In genomic region chr1:12376236-12377064, GRCh38 we compare ENCODE assay signal across 15 cellular contexts.
DNase-seq lines count a peak whose midpoint lies in the region; ATAC-seq and TF ChIP-seq lines count a peak whose summit lies in the region.
"Had no signal": no experiment of that assay in that cellular context is flagged by ENCODE, and none has a peak within 500 bp of the region (broad histone marks: within the 10 kb centered on the region; RNA-seq: fewer than 3 reads in every experiment).

No MANE protein-coding gene starts in this region.

- peaks cover 0 to 32% (median 7%) of the 10 kb centered on the region in 12 donors for H3K4me1 ChIP-seq in heart left ventricle
- H3K4me1 ChIP-seq in neural progenitor cell = peaks cover 19% of the 10 kb centered on the region
- no peaks in the 10 kb centered on the region for H3K4me1 ChIP-seq in uterus

- intact Hi-C loops in heart left ventricle (cut with DNase I) (no loop called here), uterus (cut with DNase I; ENCODE audit: low total_unique reads) (no loop called here)

- H3K36me3 ChIP-seq in heart left ventricle (peaks cover 0 to 99% (median 86%) of the 10 kb centered on the region in 9 donors), neural progenitor cell (peaks cover 4% of the 10 kb centered on the region), uterus (no peaks in the 10 kb centered on the region)
- H3K36me3 ChIP-seq: ovary had no signal

- H3K9me3 ChIP-seq in heart left ventricle (no peaks in the 10 kb centered on the region), neural progenitor cell (ENCODE audit: low read depth) (no peaks in the 10 kb centered on the region), uterus (no peaks in the 10 kb centered on the region)
- H3K9me3 ChIP-seq: ovary had no signal

- TF ChIP-seq POLR2A in heart left ventricle (IDR thresholded peaks at IDR 0.05) (no peak), uterus (IDR thresholded peaks at IDR 0.05) (no peak)

- no peaks in the 10 kb centered on the region for H3K79me2 ChIP-seq in neural progenitor cell (ENCODE audit: low read depth)

- H3K9ac ChIP-seq in neural progenitor cell = no peak overlapping the region

- H3K36me3 Mint-ChIP-seq in neural progenitor cell = peaks cover 9% of the 10 kb centered on the region

- H3K4me1 Mint-ChIP-seq in neural progenitor cell = no peaks in the 10 kb centered on the region
- H3K4me1 Mint-ChIP-seq: B cell; stimulated activated effector memory CD8-positive, alpha-beta T cell treated with anti-CD3 and anti-CD28 coated beads, Interleukin-12 subunit alpha, Interleukin-12 subunit beta, amount 100 ng/mL, for 72 hours had no signal

- WGBS in heart left ventricle, 4 donors = 63 to 73% (median 68%) methylated on average over 6 of the region's 6 CpGs

- H3K9me3 Mint-ChIP-seq in neural progenitor cell = no peaks in the 10 kb centered on the region
- H3K9me3 Mint-ChIP-seq: activated naive CD4-positive, alpha-beta T cell treated with anti-CD3 and anti-CD28 coated beads, Interleukin-2, amount 10 ng/mL, durations not matched to agents 7 days and 5 days; stimulated activated effector memory CD8-positive, alpha-beta T cell treated with anti-CD3 and anti-CD28 coated beads, Interleukin-12 subunit alpha, Interleukin-12 subunit beta, amount 100 ng/mL, for 72 hours; T-cell had no signal

- H3K4me3 Mint-ChIP-seq in neural progenitor cell = no peak overlapping the region
- H3K4me3 Mint-ChIP-seq: activated naive CD4-positive, alpha-beta T cell treated with anti-CD3 and anti-CD28 coated beads, Interleukin-2, amount 10 ng/mL, durations not matched to agents 7 days and 5 days; B cell; stimulated activated effector memory CD8-positive, alpha-beta T cell treated with anti-CD3 and anti-CD28 coated beads, Interleukin-12 subunit alpha, Interleukin-12 subunit beta, amount 100 ng/mL, for 72 hours; T-cell had no signal

- H3K27me3 ChIP-seq in heart left ventricle = no peaks in the 10 kb centered on the region
- no peaks in the 10 kb centered on the region for H3K27me3 ChIP-seq in neural progenitor cell
- no peaks in the 10 kb centered on the region for H3K27me3 ChIP-seq in uterus
- H3K27me3 ChIP-seq: ovary had no signal

- peaks cover 10% of the 10 kb centered on the region for H3F3A ChIP-seq in neural progenitor cell (ENCODE audit: low read depth)

- H3K4me2 ChIP-seq in neural progenitor cell = no peak overlapping the region

- TF ChIP-seq CTCF in heart left ventricle (IDR thresholded peaks at IDR 0.05) = no peak
- TF ChIP-seq CTCF in neural progenitor cell (IDR thresholded peaks at IDR 0.05) = no peak
- no peak for TF ChIP-seq CTCF in uterus (IDR thresholded peaks at IDR 0.05)

- H3K4me3 ChIP-seq in heart left ventricle (peak overlapping the region in 1 of 12 donors; percentile 4), neural progenitor cell (no peak overlapping the region), uterus (no peak overlapping the region)
- H3K4me3 ChIP-seq: ovary had no signal

- DNase-seq in GF-D8 (lab: John Stamatoyannopoulos, UW) (peak; percentile 41), SKM-1 treated with dmso at 0.1 percent for 144 hours (lab: John Stamatoyannopoulos, UW; ENCODE audit: unreplicated experiment) (peak; percentile 81), heart left ventricle (no peak), occipital lobe (lab: John Stamatoyannopoulos, UW) (peak; percentile 23), DMS79 (lab: John Stamatoyannopoulos, UW) (no peak), NCI-H1092 (lab: John Stamatoyannopoulos, UW) (no peak), neural progenitor cell (ENCODE audit: low spot score) (no peak), uterus (no peak)
- DNase-seq: activated naive CD4-positive, alpha-beta T cell treated with anti-CD3 and anti-CD28 coated beads, Interleukin-2, amount 10 ng/mL, durations not matched to agents 7 days and 5 days; NCI-H1048; ovary; stimulated activated CD4-positive, alpha-beta T cell treated with anti-CD3 and anti-CD28 coated beads, Interleukin-1b, Interleukin-23, amount 100 ng/mL, for 48 hours; T-cell had no signal

- H4K20me1 ChIP-seq in neural progenitor cell (ENCODE audit: low read depth) = no peaks in the 10 kb centered on the region

- H3K27me3 Mint-ChIP-seq in neural progenitor cell (ENCODE audit: insufficient read depth, low read depth) = no peaks in the 10 kb centered on the region
- H3K27me3 Mint-ChIP-seq: activated naive CD4-positive, alpha-beta T cell treated with anti-CD3 and anti-CD28 coated beads, Interleukin-2, amount 10 ng/mL, durations not matched to agents 7 days and 5 days; B cell; T-cell had no signal

- H2AFZ ChIP-seq in neural progenitor cell (replicated peaks) = no peak overlapping the region

- no peak overlapping the region for H3K27ac Mint-ChIP-seq in neural progenitor cell
- H3K27ac Mint-ChIP-seq: activated naive CD4-positive, alpha-beta T cell treated with anti-CD3 and anti-CD28 coated beads, Interleukin-2, amount 10 ng/mL, durations not matched to agents 7 days and 5 days; B cell; stimulated activated effector memory CD8-positive, alpha-beta T cell treated with anti-CD3 and anti-CD28 coated beads, Interleukin-12 subunit alpha, Interleukin-12 subunit beta, amount 100 ng/mL, for 72 hours; T-cell had no signal

- ATAC-seq in heart left ventricle = peak; percentile 43 to 64 (median 51)
- ATAC-seq: stimulated activated effector memory CD8-positive, alpha-beta T cell treated with anti-CD3 and anti-CD28 coated beads, Interleukin-12 subunit alpha, Interleukin-12 subunit beta, amount 100 ng/mL, for 72 hours; T-cell had no signal

- H3K27ac ChIP-seq in heart left ventricle = peak overlapping the region in 1 of 12 donors; percentile 82
- H3K27ac ChIP-seq in neural progenitor cell = no peak overlapping the region
- no peak overlapping the region for H3K27ac ChIP-seq in uterus
- H3K27ac ChIP-seq: ovary had no signal

Comparison
In these comparisons a context has a peak if more than half of its experiments do, and no peak if none do; other contexts are left out.
1. DNase-seq: peak in GF-D8 (single experiment), SKM-1 treated with dmso at 0.1 percent for 144 hours (single experiment) and occipital lobe (single experiment); none in heart left ventricle (0 of 5), DMS79 (single experiment), NCI-H1092 (single experiment), neural progenitor cell (single experiment) and uterus (0 of 2).